8 cellular contexts compared by ENCODE assay signal in genomic region chr10:100993986-100994708, GRCh38.
DNase-seq lines count a peak whose midpoint lies in the region; ATAC-seq, FAIRE-seq and TF ChIP-seq lines count a peak whose summit lies in the region.

No MANE protein-coding gene starts in this region.

- H3K4me1 Mint-ChIP-seq in activated naive CD8-positive, alpha-beta T cell treated with anti-CD3 and anti-CD28 coated beads, Interleukin-2, amount 50 U/mL, for 24 hours = peaks cover 35% of the 10 kb centered on the region

- peak overlapping the region; percentile 64 for H3K27ac Mint-ChIP-seq in activated naive CD8-positive, alpha-beta T cell treated with anti-CD3 and anti-CD28 coated beads, Interleukin-2, amount 50 U/mL, for 24 hours

- no peaks in the 10 kb centered on the region for H3K27me3 Mint-ChIP-seq in activated naive CD8-positive, alpha-beta T cell treated with anti-CD3 and anti-CD28 coated beads, Interleukin-2, amount 50 U/mL, for 24 hours

- DNase-seq in GM12865 (ENCODE audit: low read depth) (no peak), left kidney (ENCODE audit: low read depth, low spot score) (peak; percentile 75), T-helper 9 cell (no peak), iPS-NIHi11 (ENCODE audit: low spot score) (no peak)
- DNase-seq in activated naive CD8-positive, alpha-beta T cell treated with anti-CD3 and anti-CD28 coated beads, Interleukin-2, amount 50 U/mL, for 24 hours = no peak
- DNase-seq in stimulated activated CD4-positive, alpha-beta T cell treated with anti-CD3 and anti-CD28 coated beads, Interleukin-12 subunit alpha, Interleukin-12 subunit beta, amount 100 ng/mL, for 4 hours = no peak
- no peak for DNase-seq in stimulated activated naive CD4-positive, alpha-beta T cell treated with Interleukin-2 at 50 U/mL for 16 hours (lab: John Stamatoyannopoulos, UW)

- H3K4me3 Mint-ChIP-seq in activated naive CD8-positive, alpha-beta T cell treated with anti-CD3 and anti-CD28 coated beads, Interleukin-2, amount 50 U/mL, for 24 hours = no peak overlapping the region

- TF ChIP-seq CTCF in GM12865 (IDR thresholded peaks at IDR 0.05; ENCODE audit: insufficient read depth, low read depth, low read length, missing control alignments) = peak; percentile 16

- no peak overlapping the region for H3K4me3 ChIP-seq in GM12865 (ENCODE audit: low read depth, low read length)

- FAIRE-seq in A204.1 (lab: Jason Lieb, UNC) = peak; percentile 52

- H3K9me3 Mint-ChIP-seq in activated naive CD8-positive, alpha-beta T cell treated with anti-CD3 and anti-CD28 coated beads, Interleukin-2, amount 50 U/mL, for 24 hours = no peaks in the 10 kb centered on the region

- ATAC-seq in activated naive CD8-positive, alpha-beta T cell treated with anti-CD3 and anti-CD28 coated beads, Interleukin-2, amount 50 U/mL, for 24 hours = no peak

- peaks cover 40% of the 10 kb centered on the region for H3K36me3 Mint-ChIP-seq in activated naive CD8-positive, alpha-beta T cell treated with anti-CD3 and anti-CD28 coated beads, Interleukin-2, amount 50 U/mL, for 24 hours (ENCODE audit: low read depth)
